Comparison of ENCODE assay signal across 22 cellular contexts in genomic region chr3:155335955-155336354, GRCh38. TPM values are rescaled to one million over a fixed set of nuclear protein-coding genes. Genes with fewer than 3 reads are reported as not detected.
DNase-seq lines count a peak whose midpoint lies in the region; ATAC-seq and TF ChIP-seq lines count a peak whose summit lies in the region.
"Had no signal": no experiment of that assay in that cellular context is flagged by ENCODE, and none has a peak within 500 bp of the region (broad histone marks: within the 10 kb centered on the region; RNA-seq: fewer than 3 reads in every experiment).

No MANE protein-coding gene starts in this region.

- peak; percentile 23 for DNase-seq in activated CD4-positive, alpha-beta T cell treated with anti-CD3 and anti-CD28 coated beads, Interleukin-2, amount 10 ng/mL, durations not matched to agents 24 days and 14 days
- DNase-seq in activated CD4-positive, alpha-beta T cell treated with anti-CD3 and anti-CD28 coated beads, Interleukin-2, amount 50 U/mL, for 1 hour: no peak
- DNase-seq in GM23338 (ENCODE audit: low spot score): no peak
- DNase-seq in Peyer's patch: no peak
- DNase-seq in stimulated activated CD4-positive, alpha-beta T cell treated with anti-CD3 and anti-CD28 coated beads, Interleukin-2, amount 100 ng/mL, for 24 hours: no peak
- DNase-seq in C1 segment of cervical spinal cord (lab: John Stamatoyannopoulos, UW): no peak
- DNase-seq in neuronal stem cell (ENCODE audit: low spot score): no peak
- DNase-seq: 8988T; activated CD4-positive, alpha-beta memory T cell treated with anti-CD3 and anti-CD28 coated beads, Interleukin-2, amount 10 ng/mL, durations not matched to agents 7 days and 5 days; activated T-cell treated with anti-CD3 and anti-CD28 coated beads, Interleukin-2, amount 50 U/mL, for 4 hours; BE2C; GM23248; MV-4-11; NCI-H1930; NCI-H446; right cardiac atrium; stimulated activated CD4-positive, alpha-beta T cell treated with anti-CD3 and anti-CD28 coated beads, Interleukin-15, amount 100 ng/mL, for 24 hours; stimulated activated naive B cell treated with anti-CD40 and anti-IgM and Interleukin-4, amounts not matched to agents 10 μg/mL and 1 μg/mL and 100 μg/mL, for 72 hours had no signal

- H2BK120ac ChIP-seq in neuronal stem cell (ENCODE audit: low read depth, low read length): no peak overlapping the region

- H3K4me1 ChIP-seq in GM23338 (ENCODE audit: insufficient read depth) (no peaks in the 10 kb centered on the region; the same call in 1 of the 2 replicates), Peyer's patch (no peaks in the 10 kb centered on the region), neuronal stem cell (ENCODE audit: control insufficient read depth in 2 of 2, insufficient read depth in 1 of 2, low read depth in 1 of 2, low read length in 2 of 2) (no peaks in the 10 kb centered on the region)

- no peaks in the 10 kb centered on the region for H4K20me1 ChIP-seq in GM23338 (replicated peaks; ENCODE audit: insufficient read depth)

- no peak overlapping the region for H4K91ac ChIP-seq in neuronal stem cell (ENCODE audit: low read depth, low read length, poor library complexity)

- ATAC-seq in GM23338 (no peak), HG03521 (IDR thresholded peaks at IDR 0.05; ENCODE audit: unreplicated experiment) (peak; percentile 41)
- ATAC-seq: activated naive CD4-positive, alpha-beta T cell treated with anti-CD3 and anti-CD28 coated beads, Interleukin-2, amount 50 U/mL, for 72 hours; activated T-cell treated with anti-CD3 and anti-CD28 coated beads, Interleukin-2, amount 50 U/mL, for 4 hours; right cardiac atrium; stimulated activated naive B cell treated with anti-CD40 and anti-IgM and Interleukin-4, amounts not matched to agents 10 μg/mL and 1 μg/mL and 100 μg/mL, for 72 hours had no signal

- H3K9me3 ChIP-seq in Peyer's patch: no peaks in the 10 kb centered on the region
- no peaks in the 10 kb centered on the region for H3K9me3 ChIP-seq in neuronal stem cell (replicated peaks in 1 of 2; ENCODE audit: control insufficient read depth in 2 of 2, insufficient read depth in 1 of 2, low read depth in 1 of 2, low read length in 2 of 2)
- H3K9me3 ChIP-seq: BE2C, neutrophil had no signal

- WGBS in neuronal stem cell (ENCODE audit: extremely low coverage in 2 of 2, insufficient read length in 2 of 2, insufficient replicate concordance in 1 of 2), 2 donors: no CpG with 5 or more reads among the region's 2 CpGs

- no peak overlapping the region for H3K14ac ChIP-seq in neuronal stem cell (ENCODE audit: low read length)

- no peak overlapping the region for H3K4ac ChIP-seq in neuronal stem cell (ENCODE audit: low read length)

- H2BK12ac ChIP-seq in neuronal stem cell (ENCODE audit: low read length): no peak overlapping the region

- no peak overlapping the region for H2BK15ac ChIP-seq in neuronal stem cell (ENCODE audit: low read length)

- H3K4me2 ChIP-seq in GM23338: no peak overlapping the region
- no peak overlapping the region for H3K4me2 ChIP-seq in neuronal stem cell (ENCODE audit: insufficient read depth, low read length, poor library complexity, severe bottlenecking)

- no peak overlapping the region for H3K27ac Mint-ChIP-seq in activated CD4-positive, alpha-beta T cell treated with anti-CD3 and anti-CD28 coated beads, Interleukin-2, amount 10 ng/mL, durations not matched to agents 24 days and 14 days
- no peak overlapping the region for H3K27ac Mint-ChIP-seq in GM23338
- H3K27ac Mint-ChIP-seq: activated CD4-positive, alpha-beta memory T cell treated with anti-CD3 and anti-CD28 coated beads, Interleukin-2, amount 10 ng/mL, durations not matched to agents 7 days and 5 days; activated naive CD4-positive, alpha-beta T cell treated with anti-CD3 and anti-CD28 coated beads, Interleukin-2, amount 50 U/mL, for 72 hours; stimulated activated naive B cell treated with anti-CD40 and anti-IgM and Interleukin-4, amounts not matched to agents 10 μg/mL and 1 μg/mL and 100 μg/mL, for 72 hours had no signal

- H3K79me1 ChIP-seq in neuronal stem cell (ENCODE audit: low read depth, low read length): no peaks in the 10 kb centered on the region

- no peak overlapping the region for H2BK5ac ChIP-seq in neuronal stem cell (ENCODE audit: low read length)

- TF ChIP-seq CTCF in GM23338 (conservative IDR thresholded peaks at IDR 0.05; ENCODE audit: low read depth in 2 of 2): no peak
- TF ChIP-seq CTCF in Peyer's patch (IDR thresholded peaks at IDR 0.05): no peak

- H4K8ac ChIP-seq in neuronal stem cell (ENCODE audit: low read depth, low read length): no peak overlapping the region

- H3F3A ChIP-seq in GM23338 (replicated peaks; ENCODE audit: low read depth): no peaks in the 10 kb centered on the region

- no peak overlapping the region for H3K9ac ChIP-seq in neuronal stem cell (ENCODE audit: low read depth, low read length, poor library complexity)
- H3K9ac ChIP-seq: GM23248 had no signal

- no peaks in the 10 kb centered on the region for H3K27me3 Mint-ChIP-seq in activated CD4-positive, alpha-beta T cell treated with anti-CD3 and anti-CD28 coated beads, Interleukin-2, amount 10 ng/mL, durations not matched to agents 24 days and 14 days
- H3K27me3 Mint-ChIP-seq in GM23338 (ENCODE audit: insufficient read depth, low read depth, poor library complexity): no peaks in the 10 kb centered on the region
- H3K27me3 Mint-ChIP-seq: stimulated activated naive B cell treated with anti-CD40 and anti-IgM and Interleukin-4, amounts not matched to agents 10 μg/mL and 1 μg/mL and 100 μg/mL, for 72 hours had no signal

- TF ChIP-seq POLR2A in Peyer's patch (IDR thresholded peaks at IDR 0.05): no peak

- H3K4me3 ChIP-seq in GM23338: no peak overlapping the region
- no peak overlapping the region for H3K4me3 ChIP-seq in Peyer's patch
- no peak overlapping the region for H3K4me3 ChIP-seq in neuronal stem cell (ENCODE audit: low read length in 2 of 2)
- H3K4me3 ChIP-seq: GM23248 had no signal

- no peaks in the 10 kb centered on the region for H3K36me3 Mint-ChIP-seq in activated CD4-positive, alpha-beta T cell treated with anti-CD3 and anti-CD28 coated beads, Interleukin-2, amount 10 ng/mL, durations not matched to agents 24 days and 14 days (ENCODE audit: low read depth)
- no peaks in the 10 kb centered on the region for H3K36me3 Mint-ChIP-seq in GM23338 (ENCODE audit: low read depth)
- H3K36me3 Mint-ChIP-seq: activated naive CD4-positive, alpha-beta T cell treated with anti-CD3 and anti-CD28 coated beads, Interleukin-2, amount 50 U/mL, for 72 hours; stimulated activated naive B cell treated with anti-CD40 and anti-IgM and Interleukin-4, amounts not matched to agents 10 μg/mL and 1 μg/mL and 100 μg/mL, for 72 hours had no signal

- intact Hi-C loops in activated CD4-positive, alpha-beta T cell treated with anti-CD3 and anti-CD28 coated beads, Interleukin-2, amount 10 ng/mL, durations not matched to agents 24 days and 14 days (cut with micrococcal nuclease): no loop called here

- no peaks in the 10 kb centered on the region for H3K79me2 ChIP-seq in GM23338 (replicated peaks; ENCODE audit: insufficient read depth)

- H3K23ac ChIP-seq in neuronal stem cell (ENCODE audit: low read depth, low read length, poor library complexity): no peak overlapping the region

- H2AFZ ChIP-seq in GM23338 (0 out of 2 replicates have a peak overlapping the region, but pooled peaks have one; percentile 63), neuronal stem cell (ENCODE audit: low read length) (no peak overlapping the region)
- H2AFZ ChIP-seq: GM23248 had no signal

- H3K9me2 ChIP-seq in GM23338 (ENCODE audit: insufficient read depth): peaks cover 6% of the 10 kb centered on the region; the same call in 1 of the 2 replicates

- H3K27me3 ChIP-seq in GM23338 (ENCODE audit: insufficient read depth) (no peaks in the 10 kb centered on the region), Peyer's patch (no peaks in the 10 kb centered on the region), neuronal stem cell (ENCODE audit: control insufficient read depth in 3 of 3, insufficient read depth in 3 of 3, low read depth in 1 of 3, low read length in 3 of 3) (no peaks in the 10 kb centered on the region)
- H3K27me3 ChIP-seq: BE2C, neutrophil had no signal

- H2AK5ac ChIP-seq in neuronal stem cell (ENCODE audit: low read depth, low read length): no peak overlapping the region

- H3K27ac ChIP-seq in GM23338 (ENCODE audit: low read depth) (no peak overlapping the region), Peyer's patch (no peak overlapping the region), neuronal stem cell (replicated peaks; ENCODE audit: low read length) (no peak overlapping the region)
- H3K27ac ChIP-seq: GM23248, neutrophil had no signal

- no peak overlapping the region for H3K4me3 Mint-ChIP-seq in activated CD4-positive, alpha-beta T cell treated with anti-CD3 and anti-CD28 coated beads, Interleukin-2, amount 10 ng/mL, durations not matched to agents 24 days and 14 days
- no peak overlapping the region for H3K4me3 Mint-ChIP-seq in GM23338
- H3K4me3 Mint-ChIP-seq: activated CD4-positive, alpha-beta memory T cell treated with anti-CD3 and anti-CD28 coated beads, Interleukin-2, amount 10 ng/mL, durations not matched to agents 7 days and 5 days; activated T-cell treated with anti-CD3 and anti-CD28 coated beads, Interleukin-2, amount 50 U/mL, for 4 hours; stimulated activated naive B cell treated with anti-CD40 and anti-IgM and Interleukin-4, amounts not matched to agents 10 μg/mL and 1 μg/mL and 100 μg/mL, for 72 hours had no signal

- no peak overlapping the region for H3K18ac ChIP-seq in neuronal stem cell (ENCODE audit: low read length)

- no peaks in the 10 kb centered on the region for H3K9me3 Mint-ChIP-seq in activated CD4-positive, alpha-beta T cell treated with anti-CD3 and anti-CD28 coated beads, Interleukin-2, amount 10 ng/mL, durations not matched to agents 24 days and 14 days
- H3K9me3 Mint-ChIP-seq in GM23338: no peaks in the 10 kb centered on the region
- H3K9me3 Mint-ChIP-seq: activated CD4-positive, alpha-beta memory T cell treated with anti-CD3 and anti-CD28 coated beads, Interleukin-2, amount 10 ng/mL, durations not matched to agents 7 days and 5 days; activated naive CD4-positive, alpha-beta T cell treated with anti-CD3 and anti-CD28 coated beads, Interleukin-2, amount 50 U/mL, for 72 hours; activated T-cell treated with anti-CD3 and anti-CD28 coated beads, Interleukin-2, amount 50 U/mL, for 4 hours had no signal

- H3K36me3 ChIP-seq in GM23338 (ENCODE audit: insufficient read depth) (no peaks in the 10 kb centered on the region), Peyer's patch (no peaks in the 10 kb centered on the region), neuronal stem cell (replicated peaks in 1 of 2; ENCODE audit: control insufficient read depth in 2 of 2, insufficient read depth in 2 of 2, low read length in 2 of 2) (no peaks in the 10 kb centered on the region)
- H3K36me3 ChIP-seq: BE2C, neutrophil had no signal

- H3K4me1 Mint-ChIP-seq in activated CD4-positive, alpha-beta T cell treated with anti-CD3 and anti-CD28 coated beads, Interleukin-2, amount 10 ng/mL, durations not matched to agents 24 days and 14 days: peaks cover 9% of the 10 kb centered on the region
- peaks cover 5% of the 10 kb centered on the region for H3K4me1 Mint-ChIP-seq in GM23338

RNA-seq across cellular contexts. Expression of gene STRIT1, which starts 42.5 kb away (rescaled TPM):
- total RNA-seq in activated CD4-positive, alpha-beta T cell treated with anti-CD3 and anti-CD28 coated beads, Interleukin-2, amount 10 ng/mL, durations not matched to agents 24 days and 14 days: not detected in 2 replicates
- total RNA-seq in GM23338 (2014; rRNA removed; shearing (Covaris generic)): 1.6 TPM in 1 of 2 replicates, not detected in the other
- polyA plus RNA-seq in GM23338 (2016; fragmentation: Nextera tagmentation; extraction: Ambion mirVana): 1.5 and 1.6 TPM in 2 replicates
- not detected for total RNA-seq in Peyer's patch
- polyA plus RNA-seq in neuronal stem cell (2013, experiment 1 of 2): 0.10 TPM
- 0.06 TPM for polyA plus RNA-seq in neuronal stem cell (2013, experiment 2 of 2)
- total RNA-seq: activated CD4-positive, alpha-beta memory T cell treated with anti-CD3 and anti-CD28 coated beads, Interleukin-2, amount 10 ng/mL, durations not matched to agents 7 days and 5 days; activated naive CD4-positive, alpha-beta T cell treated with anti-CD3 and anti-CD28 coated beads, Interleukin-2, amount 50 U/mL, for 72 hours; activated T-cell treated with anti-CD3 and anti-CD28 coated beads, Interleukin-2, amount 50 U/mL, for 4 hours; GM23248; liver had no signal
- polyA plus RNA-seq: GM23248, liver had no signal
